In genomic region chr3:58490860-58491501, GRCh38 we compare ENCODE assay signal across 1 cellular context.
TF ChIP-seq lines count a peak whose summit lies in the region.

No MANE protein-coding gene starts in this region.

TF ChIP-seq in HepG2, 621 proteins besides CTCF, POLR2A, EP300 and RAD21 (continued from another document):
- TF ChIP-seq ZNF687 (CRISPR knock-in tag; IDR thresholded peaks at IDR 0.05) (peak; percentile 70), ATAD3A (CRISPR knock-in tag; IDR thresholded peaks at IDR 0.05) (no peak), FOXO1 (CRISPR knock-in tag; IDR thresholded peaks at IDR 0.05) (0 out of 2 replicates have a peak, but pooled peaks have one; percentile 5), ZNF280D (CRISPR knock-in tag; IDR thresholded peaks at IDR 0.05) (0 out of 2 replicates have a peak, but pooled peaks have one; percentile 43), ZNF605 (CRISPR knock-in tag; IDR thresholded peaks at IDR 0.05) (0 out of 2 replicates have a peak, but pooled peaks have one; percentile 12), SOX13 (IDR thresholded peaks at IDR 0.05) (no peak), SOX13 (CRISPR knock-in tag; conservative IDR thresholded peaks at IDR 0.05 in 1 of 2, IDR thresholded peaks at IDR 0.05 in 1 of 2) (0 out of 4 replicates have a peak, but pooled peaks of 1 of the 2 experiments have one; percentile 3), GATAD2A (CRISPR knock-in tag; IDR thresholded peaks at IDR 0.05) (0 out of 2 replicates have a peak, but pooled peaks have one; percentile 2), ZNF432 (CRISPR knock-in tag; IDR thresholded peaks at IDR 0.05; ENCODE audit: borderline replicate concordance) (no peak), XBP1 (CRISPR knock-in tag; IDR thresholded peaks at IDR 0.05) (no peak), ZNF34 (CRISPR knock-in tag; IDR thresholded peaks at IDR 0.05; ENCODE audit: borderline replicate concordance) (no peak), FOSL2 (CRISPR knock-in tag; IDR thresholded peaks at IDR 0.05) (no peak), ZBTB38 (CRISPR knock-in tag; IDR thresholded peaks at IDR 0.05) (peak; percentile 65), THAP11 (CRISPR knock-in tag; IDR thresholded peaks at IDR 0.05) (0 out of 2 replicates have a peak, but pooled peaks have one; percentile 11)
- TF ChIP-seq, protein P1, sequence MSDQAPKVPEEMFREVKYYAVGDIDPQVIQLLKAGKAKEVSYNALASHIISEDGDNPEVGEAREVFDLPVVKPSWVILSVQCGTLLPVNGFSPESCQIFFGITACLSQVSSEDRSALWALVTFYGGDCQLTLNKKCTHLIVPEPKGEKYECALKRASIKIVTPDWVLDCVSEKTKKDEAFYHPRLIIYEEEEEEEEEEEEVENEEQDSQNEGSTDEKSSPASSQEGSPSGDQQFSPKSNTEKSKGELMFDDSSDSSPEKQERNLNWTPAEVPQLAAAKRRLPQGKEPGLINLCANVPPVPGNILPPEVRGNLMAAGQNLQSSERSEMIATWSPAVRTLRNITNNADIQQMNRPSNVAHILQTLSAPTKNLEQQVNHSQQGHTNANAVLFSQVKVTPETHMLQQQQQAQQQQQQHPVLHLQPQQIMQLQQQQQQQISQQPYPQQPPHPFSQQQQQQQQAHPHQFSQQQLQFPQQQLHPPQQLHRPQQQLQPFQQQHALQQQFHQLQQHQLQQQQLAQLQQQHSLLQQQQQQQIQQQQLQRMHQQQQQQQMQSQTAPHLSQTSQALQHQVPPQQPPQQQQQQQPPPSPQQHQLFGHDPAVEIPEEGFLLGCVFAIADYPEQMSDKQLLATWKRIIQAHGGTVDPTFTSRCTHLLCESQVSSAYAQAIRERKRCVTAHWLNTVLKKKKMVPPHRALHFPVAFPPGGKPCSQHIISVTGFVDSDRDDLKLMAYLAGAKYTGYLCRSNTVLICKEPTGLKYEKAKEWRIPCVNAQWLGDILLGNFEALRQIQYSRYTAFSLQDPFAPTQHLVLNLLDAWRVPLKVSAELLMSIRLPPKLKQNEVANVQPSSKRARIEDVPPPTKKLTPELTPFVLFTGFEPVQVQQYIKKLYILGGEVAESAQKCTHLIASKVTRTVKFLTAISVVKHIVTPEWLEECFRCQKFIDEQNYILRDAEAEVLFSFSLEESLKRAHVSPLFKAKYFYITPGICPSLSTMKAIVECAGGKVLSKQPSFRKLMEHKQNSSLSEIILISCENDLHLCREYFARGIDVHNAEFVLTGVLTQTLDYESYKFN (CRISPR knock-in tag; conservative IDR thresholded peaks at IDR 0.05), result peak; percentile 9; the same call in 1 of the 2 replicates
